1 cellular context compared by ENCODE assay signal in genomic region chr5:140800816-140801493, GRCh38.
TF ChIP-seq lines count a peak whose summit lies in the region.

TSS of gene PCDHA3 (plus strand) at chr5:140801057.

TF ChIP-seq in GM23338, 12 proteins besides CTCF, POLR2A, EP300 and RAD21 (continued from another document):
- no peak for TF ChIP-seq ZNF462 (CRISPR knock-in tag; IDR thresholded peaks at IDR 0.05)
- no peak for TF ChIP-seq ZNF331 (CRISPR knock-in tag; IDR thresholded peaks at IDR 0.05; ENCODE audit: low read depth)
